ENCODE assay signal across 1 cellular context in the genomic region with DNA sequence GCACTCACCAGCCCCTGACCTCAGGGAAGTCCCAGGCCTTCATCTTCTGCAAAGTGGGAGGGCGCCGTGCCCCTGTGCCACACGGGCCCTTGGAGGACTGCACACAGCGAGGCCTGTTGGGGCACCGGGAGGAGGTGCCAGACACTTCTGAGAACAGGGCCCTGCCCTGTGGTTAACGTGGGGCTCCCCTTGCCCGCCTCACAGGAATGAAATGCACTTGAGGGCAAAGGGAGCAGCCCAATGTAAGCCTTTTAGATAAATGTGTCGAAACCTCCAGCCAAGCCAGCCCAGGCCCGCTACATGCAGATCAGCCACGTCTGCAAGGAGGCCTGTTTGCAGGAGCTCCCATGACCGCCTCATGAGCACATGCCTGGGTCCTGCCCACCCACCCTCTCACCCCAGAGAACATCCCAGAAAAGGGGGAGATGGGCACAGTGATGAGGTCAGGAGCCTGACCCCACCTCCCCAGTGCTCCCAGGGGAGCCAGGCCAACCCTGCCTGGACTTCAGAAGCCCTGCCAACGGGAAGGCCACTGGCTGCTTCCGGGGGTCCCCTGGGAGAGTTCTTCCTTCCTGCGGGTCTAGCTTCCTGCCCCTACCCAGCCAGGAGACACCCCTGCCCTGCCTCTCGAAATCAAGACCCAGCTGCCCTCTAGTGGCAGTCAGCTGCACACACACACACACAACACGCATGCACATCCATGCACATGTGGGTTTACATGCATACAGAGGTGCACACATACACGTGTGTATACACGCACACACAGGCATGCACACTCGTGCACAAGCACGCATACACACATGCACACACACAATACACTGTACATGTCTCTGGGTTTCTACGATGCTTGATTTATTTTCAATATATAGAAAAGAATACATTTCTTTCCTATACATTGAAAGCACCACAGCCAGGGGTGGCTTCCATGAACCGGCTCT.
TF ChIP-seq lines count a peak whose summit lies in the region.

No MANE protein-coding gene starts in this region.

TF ChIP-seq in K562, 482 proteins besides CTCF, POLR2A, EP300 and RAD21 (continued from another document):
- TF ChIP-seq, protein P1, sequence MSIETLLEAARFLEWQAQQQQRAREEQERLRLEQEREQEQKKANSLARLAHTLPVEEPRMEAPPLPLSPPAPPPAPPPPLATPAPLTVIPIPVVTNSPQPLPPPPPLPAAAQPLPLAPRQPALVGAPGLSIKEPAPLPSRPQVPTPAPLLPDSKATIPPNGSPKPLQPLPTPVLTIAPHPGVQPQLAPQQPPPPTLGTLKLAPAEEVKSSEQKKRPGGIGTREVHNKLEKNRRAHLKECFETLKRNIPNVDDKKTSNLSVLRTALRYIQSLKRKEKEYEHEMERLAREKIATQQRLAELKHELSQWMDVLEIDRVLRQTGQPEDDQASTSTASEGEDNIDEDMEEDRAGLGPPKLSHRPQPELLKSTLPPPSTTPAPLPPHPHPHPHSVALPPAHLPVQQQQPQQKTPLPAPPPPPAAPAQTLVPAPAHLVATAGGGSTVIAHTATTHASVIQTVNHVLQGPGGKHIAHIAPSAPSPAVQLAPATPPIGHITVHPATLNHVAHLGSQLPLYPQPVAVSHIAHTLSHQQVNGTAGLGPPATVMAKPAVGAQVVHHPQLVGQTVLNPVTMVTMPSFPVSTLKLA (conservative IDR thresholded peaks at IDR 0.05), result 0 out of 4 replicates have a peak, but pooled peaks of 1 of the 2 experiments have one; percentile 19
- TF ChIP-seq ZNF174 (CRISPR knock-in tag; IDR thresholded peaks at IDR 0.05) (no peak), DIDO1 (tag; IDR thresholded peaks at IDR 0.05; ENCODE audit: low read depth) (no peak)
